In genomic region chr5:37836173-37837100, GRCh38 we compare ENCODE assay signal across 9 cellular contexts.
DNase-seq lines count a peak whose midpoint lies in the region; TF ChIP-seq lines count a peak whose summit lies in the region.
"Had no signal": no experiment of that assay in that cellular context is flagged by ENCODE, and none has a peak within 500 bp of the region (broad histone marks: within the 10 kb centered on the region; RNA-seq: fewer than 3 reads in every experiment).

No MANE protein-coding gene starts in this region.

- H3K27ac ChIP-seq in subcutaneous abdominal adipose tissue (ENCODE audit: low read depth, low read length) = no peak overlapping the region

- no peak for TF ChIP-seq CTCF in astrocyte of the spinal cord (IDR thresholded peaks at IDR 0.05; ENCODE audit: low read depth, low read length)

- H3K36me3 ChIP-seq in subcutaneous abdominal adipose tissue (ENCODE audit: control insufficient read depth in 5 of 5, insufficient read depth in 5 of 5, low read length in 5 of 5) = no peaks in the 10 kb centered on the region

- DNase-seq in NCI-H748 (lab: John Stamatoyannopoulos, UW; ENCODE audit: unreplicated experiment) (peak; percentile 65), NCI-H748 treated with DMSO at 0.1 percent for 48 hours (lab: John Stamatoyannopoulos, UW) (no peak), astrocyte of the spinal cord (ENCODE audit: low read depth, low spot score) (peak; percentile 53), iPS-NIHi7 (ENCODE audit: extremely low spot score) (peak; percentile 48), GF-D8 (lab: John Stamatoyannopoulos, UW) (no peak), NCI-H774 (lab: John Stamatoyannopoulos, UW) (no peak), RKO (ENCODE audit: low spot score) (no peak)

- no peak overlapping the region for H3K9ac ChIP-seq in subcutaneous abdominal adipose tissue (ENCODE audit: low read length in 5 of 5)

- H3K9me3 ChIP-seq in subcutaneous abdominal adipose tissue (ENCODE audit: control insufficient read depth in 5 of 5, low read length in 5 of 5) = no peaks in the 10 kb centered on the region

- peak overlapping the region; percentile 58 for H3K4me3 ChIP-seq in astrocyte of the spinal cord (ENCODE audit: low read depth, low read length)
- peak overlapping the region; percentile 2 to 63 (median 50) for H3K4me3 ChIP-seq in subcutaneous abdominal adipose tissue (ENCODE audit: low read depth in 1 of 5, low read length in 5 of 5)
- H3K4me3 ChIP-seq: lung had no signal

- H3K4me1 ChIP-seq in subcutaneous abdominal adipose tissue (ENCODE audit: control insufficient read depth in 5 of 5, insufficient read depth in 5 of 5, low read length in 5 of 5) = peaks cover 0 to 51% (median 47%) of the 10 kb centered on the region in 5 donors

- in situ Hi-C loops in astrocyte of the spinal cord (cut with HindIII; ENCODE audit: low sequenced_read_pairs) = no loop called here

- H3K27me3 ChIP-seq in subcutaneous abdominal adipose tissue (ENCODE audit: control insufficient read depth in 5 of 5, insufficient read depth in 4 of 5, low read length in 5 of 5) = peaks cover 62 to 83% (median 75%) of the 10 kb centered on the region in 5 donors

Comparison
In these comparisons a context has a peak if more than half of its experiments do, and no peak if none do; other contexts are left out.
1. DNase-seq: peak in NCI-H748 (single experiment), astrocyte of the spinal cord (single experiment) and iPS-NIHi7 (single experiment); none in NCI-H748 treated with DMSO at 0.1 percent for 48 hours (single experiment), GF-D8 (single experiment), NCI-H774 (single experiment) and RKO (single experiment).